In genomic region chr1:173862769-173863223, GRCh38 we compare ENCODE assay signal across 10 cellular contexts. TPM values are rescaled to one million over a fixed set of nuclear protein-coding genes. Genes with fewer than 3 reads are reported as not detected.
A peak's percentile ranks its signal among the peaks of the same experiment; 100 is the strongest.
DNase-seq lines count a peak whose midpoint lies in the region; TF ChIP-seq lines count a peak whose summit lies in the region.
"Had no signal": no experiment of that assay in that cellular context is flagged by ENCODE, and none has a peak within 500 bp of the region (broad histone marks: within the 10 kb centered on the region; RNA-seq: fewer than 3 reads in every experiment).

No MANE protein-coding gene starts in this region.

- H3K36me3 ChIP-seq in iPS-20b (ENCODE audit: insufficient read depth, low read depth, low read length): peaks cover 78% of the 10 kb centered on the region
- H3K36me3 ChIP-seq: prostate gland had no signal

- intact Hi-C loops in posterior cingulate gyrus (cut with DNase I): no loop called here

- H3K4me1 ChIP-seq in iPS-20b (ENCODE audit: insufficient read depth, low read length): peaks cover 5% of the 10 kb centered on the region

- no peaks in the 10 kb centered on the region for H3K27me3 ChIP-seq in iPS-20b (ENCODE audit: insufficient read depth, low read length)
- H3K27me3 ChIP-seq: brain microvascular endothelial cell had no signal

- H3K4me3 ChIP-seq in iPS-20b (ENCODE audit: low read length): peak overlapping the region; percentile 99; the same call in 1 of the 2 replicates
- H3K4me3 ChIP-seq: prostate gland had no signal

- no peak overlapping the region for H3K27ac ChIP-seq in iPS-20b (ENCODE audit: low read length)
- H3K27ac ChIP-seq: brain microvascular endothelial cell, prostate gland had no signal

- no peaks in the 10 kb centered on the region; the same call in 1 of the 2 replicates for H3K9me3 ChIP-seq in iPS-20b (ENCODE audit: insufficient read depth, low read depth, low read length)
- H3K9me3 ChIP-seq: prostate gland had no signal

- peak overlapping the region; percentile 100; the same call in 1 of the 2 replicates for H3K9ac ChIP-seq in iPS-20b (ENCODE audit: low read depth, low read length)

- DNase-seq in DMS53 (lab: John Stamatoyannopoulos, UW) (peak; percentile 61), DMS53 treated with DMSO at 0.1 percent for 48 hours (lab: John Stamatoyannopoulos, UW; ENCODE audit: unreplicated experiment) (no peak), posterior cingulate gyrus (no peak), putamen (ENCODE audit: low spot score) (no peak)
- DNase-seq: 8988T, brain microvascular endothelial cell, NCI-H1105 treated with DMSO at 0.1 percent for 48 hours had no signal

TF ChIP-seq in PFSK-1, 5 proteins besides CTCF, POLR2A, EP300 and RAD21:
- TF ChIP-seq REST (IDR thresholded peaks at IDR 0.05; ENCODE audit: insufficient read depth in 1 of 2, low read depth in 2 of 2, low read length in 2 of 2) (no peak), POLR2AphosphoS5 (IDR thresholded peaks at IDR 0.05; ENCODE audit: low read depth, low read length) (no peak; the same call in 1 of the 2 replicates), TAF1 (IDR thresholded peaks at IDR 0.05; ENCODE audit: borderline replicate concordance, insufficient read depth, low read length) (no peak), SIN3A (IDR thresholded peaks at IDR 0.05; ENCODE audit: borderline replicate concordance, insufficient read depth, low read length) (peak; percentile 2; the same call in 1 of the 2 replicates), FOXP2 (optimal IDR thresholded peaks at IDR 0.05; ENCODE audit: borderline replicate concordance, extremely low read depth, extremely low read length, insufficient read depth) (no peak)

RNA-seq across cellular contexts. Expression of gene GAS5, which starts 5.0 kb away (rescaled TPM):
- polyA plus RNA-seq in PFSK-1 (2012; ENCODE audit: insufficient read length, low read depth): 1,834 TPM

RNA-seq across cellular contexts. Expression of gene ZBTB37, which starts 5.4 kb away (rescaled TPM):
- 0.46 TPM for polyA plus RNA-seq in PFSK-1 (2012; ENCODE audit: insufficient read length, low read depth)

RNA-seq across cellular contexts. Expression of gene CENPL, which starts 38.1 kb away (rescaled TPM):
- 5.9 TPM for polyA plus RNA-seq in PFSK-1 (2012; ENCODE audit: insufficient read length, low read depth)

RNA-seq across cellular contexts. Expression of gene DARS2, which starts 38.3 kb away (rescaled TPM):
- 13.6 TPM for polyA plus RNA-seq in PFSK-1 (2012; ENCODE audit: insufficient read length, low read depth)

RNA-seq across cellular contexts. Expression of gene SERPINC1, which starts 54.3 kb away (rescaled TPM):
- not detected for polyA plus RNA-seq in PFSK-1 (2012; ENCODE audit: insufficient read length, low read depth)
